Comparison of ENCODE assay signal across 1 cellular context in genomic region chr17:81342062-81342699, GRCh38.
TF ChIP-seq lines count a peak whose summit lies in the region.

No MANE protein-coding gene starts in this region.

TF ChIP-seq in H1, 55 proteins besides CTCF, POLR2A, EP300 and RAD21:
- TF ChIP-seq RXRA (IDR thresholded peaks at IDR 0.05; ENCODE audit: insufficient read depth, low read depth, low read length) (no peak), SAP30 (IDR thresholded peaks at IDR 0.05; ENCODE audit: insufficient read depth, insufficient replicate concordance, low read length) (no peak), SP1 (IDR thresholded peaks at IDR 0.05; ENCODE audit: low read depth, low read length) (0 out of 2 replicates have a peak, but pooled peaks have one; percentile 4), TAF1 (IDR thresholded peaks at IDR 0.05; ENCODE audit: low read depth, low read length) (no peak), CBX8 (IDR thresholded peaks at IDR 0.05; ENCODE audit: borderline replicate concordance, low read depth, low read length) (0 out of 2 replicates have a peak, but pooled peaks have one; percentile 64), TAF7 (optimal IDR thresholded peaks at IDR 0.05; ENCODE audit: borderline replicate concordance, low read depth, low read length) (no peak), CREB1 (IDR thresholded peaks at IDR 0.05) (no peak)
